ENCODE assay signal across 30 cellular contexts in the genomic region with DNA sequence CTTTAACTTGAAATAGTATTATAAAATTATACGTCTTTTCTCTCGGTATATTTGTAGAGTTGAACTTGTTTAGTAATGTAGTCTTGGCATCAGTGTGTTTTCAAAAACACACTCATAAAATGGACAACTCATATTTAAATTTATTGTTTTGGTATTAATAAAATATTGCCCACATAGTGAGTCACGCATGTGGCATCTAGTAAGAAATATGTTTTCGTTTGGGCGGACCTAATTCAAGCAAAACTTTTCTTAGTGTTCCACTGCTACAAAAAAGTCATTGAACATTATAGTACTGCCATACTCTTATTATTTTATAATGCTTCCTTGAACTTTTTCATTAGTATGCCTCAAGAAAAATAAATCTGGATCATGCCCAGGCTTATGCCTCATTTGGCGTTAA. TPM values are rescaled to one million over a fixed set of nuclear protein-coding genes. Genes with fewer than 3 reads are reported as not detected.
"Had no signal": no experiment of that assay in that cellular context is flagged by ENCODE, and none has a peak within 500 bp of the region (broad histone marks: within the 10 kb centered on the region; RNA-seq: fewer than 3 reads in every experiment).

No MANE protein-coding gene starts in this region.

- H3K4me1 Mint-ChIP-seq: activated B cell treated with CpG ODN at 0.5 μM for 24 hours had no signal

- H3K36me3 ChIP-seq: ascending aorta had no signal

- DNase-seq: activated B cell treated with CpG ODN at 0.5 μM for 24 hours; activated CD4-positive, alpha-beta memory T cell treated with anti-CD3 and anti-CD28 coated beads, Interleukin-2, amount 10 ng/mL, durations not matched to agents 7 days and 5 days; activated CD4-positive, alpha-beta T cell treated with anti-CD3 and anti-CD28 coated beads for 4 hours; activated CD4-positive, CD25-positive, alpha-beta regulatory T cell treated with anti-CD3 and anti-CD28 coated beads, Interleukin-2, amount 50 U/mL, for 72 hours; activated CD8-positive, alpha-beta memory T cell treated with anti-CD3 and anti-CD28 coated beads for 24 hours; activated CD8-positive, alpha-beta memory T cell treated with anti-CD3 and anti-CD28 coated beads, Interleukin-2, amount 10 ng/mL, durations not matched to agents 7 days and 5 days; activated CD8-positive, alpha-beta memory T cell treated with anti-CD3 and anti-CD28 coated beads, Interleukin-2, amount 50 U/mL, for 48 hours; activated effector memory CD4-positive, alpha-beta T cell treated with anti-CD3 and anti-CD28 coated beads, Interleukin-2, amount 50 U/mL, for 16 hours; activated naive CD4-positive, alpha-beta T cell; activated naive CD4-positive, alpha-beta T cell treated with anti-CD3 and anti-CD28 coated beads, Interleukin-2, amount 50 U/mL, for 16 hours; activated naive CD8-positive, alpha-beta T cell treated with anti-CD3 and anti-CD28 coated beads, Interleukin-2, amount 10 ng/mL, durations not matched to agents 7 days and 5 days; activated T-cell treated with anti-CD3 and anti-CD28 coated beads, Interleukin-2, amount 50 U/mL, for 48 hours; amygdala; NCI-H1092 treated with DMSO at 0.1 percent for 48 hours; NCI-H1417 treated with DMSO at 0.1 percent for 48 hours; NCI-H187 treated with DMSO at 0.1 percent for 48 hours; NCI-H2081 treated with DMSO at 0.1 percent for 48 hours; NCI-H226; NCI-H524 treated with DMSO at 0.1 percent for 48 hours; PC-9; Right ventricle myocardium superior; SW 1271; T-helper 1 cell; T-helper 2 cell; T-helper 9 cell had no signal

- H3K9me3 ChIP-seq: ascending aorta had no signal

- H3K27me3 Mint-ChIP-seq: activated B cell treated with CpG ODN at 0.5 μM for 24 hours; activated CD4-positive, alpha-beta memory T cell treated with anti-CD3 and anti-CD28 coated beads, Interleukin-2, amount 10 ng/mL, durations not matched to agents 7 days and 5 days; activated CD8-positive, alpha-beta memory T cell treated with anti-CD3 and anti-CD28 coated beads, Interleukin-2, amount 10 ng/mL, durations not matched to agents 7 days and 5 days had no signal

- H3K4me3 ChIP-seq: ascending aorta, PC-9 had no signal

- H3K27ac ChIP-seq: ascending aorta, KMS-11, PC-9, VCaP had no signal

- H3K9me3 Mint-ChIP-seq: activated B cell treated with CpG ODN at 0.5 μM for 24 hours; activated CD4-positive, alpha-beta memory T cell treated with anti-CD3 and anti-CD28 coated beads, Interleukin-2, amount 10 ng/mL, durations not matched to agents 7 days and 5 days; activated naive CD8-positive, alpha-beta T cell treated with anti-CD3 and anti-CD28 coated beads, Interleukin-2, amount 10 ng/mL, durations not matched to agents 7 days and 5 days had no signal

- H3K36me3 Mint-ChIP-seq: activated CD8-positive, alpha-beta memory T cell treated with anti-CD3 and anti-CD28 coated beads, Interleukin-2, amount 10 ng/mL, durations not matched to agents 7 days and 5 days; activated naive CD8-positive, alpha-beta T cell treated with anti-CD3 and anti-CD28 coated beads, Interleukin-2, amount 10 ng/mL, durations not matched to agents 7 days and 5 days had no signal

- H3K4me3 Mint-ChIP-seq: activated B cell treated with CpG ODN at 0.5 μM for 24 hours; activated CD4-positive, alpha-beta memory T cell treated with anti-CD3 and anti-CD28 coated beads, Interleukin-2, amount 10 ng/mL, durations not matched to agents 7 days and 5 days; activated CD8-positive, alpha-beta memory T cell treated with anti-CD3 and anti-CD28 coated beads, Interleukin-2, amount 10 ng/mL, durations not matched to agents 7 days and 5 days; activated naive CD8-positive, alpha-beta T cell treated with anti-CD3 and anti-CD28 coated beads, Interleukin-2, amount 10 ng/mL, durations not matched to agents 7 days and 5 days had no signal

- H3K4me1 ChIP-seq: ascending aorta had no signal

- H3K27ac Mint-ChIP-seq: activated B cell treated with CpG ODN at 0.5 μM for 24 hours; activated CD4-positive, alpha-beta memory T cell treated with anti-CD3 and anti-CD28 coated beads, Interleukin-2, amount 10 ng/mL, durations not matched to agents 7 days and 5 days; activated CD8-positive, alpha-beta memory T cell treated with anti-CD3 and anti-CD28 coated beads, Interleukin-2, amount 10 ng/mL, durations not matched to agents 7 days and 5 days; activated naive CD8-positive, alpha-beta T cell treated with anti-CD3 and anti-CD28 coated beads, Interleukin-2, amount 10 ng/mL, durations not matched to agents 7 days and 5 days had no signal

- H3K27me3 ChIP-seq: ascending aorta had no signal

RNA-seq across cellular contexts. Expression of a gene that starts 31.1 kb away (rescaled TPM):
- total RNA-seq: activated B cell treated with CpG ODN at 0.5 μM for 24 hours; activated CD4-positive, alpha-beta memory T cell treated with anti-CD3 and anti-CD28 coated beads, Interleukin-2, amount 10 ng/mL, durations not matched to agents 7 days and 5 days; activated CD8-positive, alpha-beta memory T cell treated with anti-CD3 and anti-CD28 coated beads, Interleukin-2, amount 10 ng/mL, durations not matched to agents 7 days and 5 days; activated naive CD8-positive, alpha-beta T cell treated with anti-CD3 and anti-CD28 coated beads, Interleukin-2, amount 10 ng/mL, durations not matched to agents 7 days and 5 days; ascending aorta; LHCN-M2; NCI-H460; PC-9; Right ventricle myocardium superior had no signal
